Comparison of ENCODE assay signal across 8 cellular contexts in the genomic region with DNA sequence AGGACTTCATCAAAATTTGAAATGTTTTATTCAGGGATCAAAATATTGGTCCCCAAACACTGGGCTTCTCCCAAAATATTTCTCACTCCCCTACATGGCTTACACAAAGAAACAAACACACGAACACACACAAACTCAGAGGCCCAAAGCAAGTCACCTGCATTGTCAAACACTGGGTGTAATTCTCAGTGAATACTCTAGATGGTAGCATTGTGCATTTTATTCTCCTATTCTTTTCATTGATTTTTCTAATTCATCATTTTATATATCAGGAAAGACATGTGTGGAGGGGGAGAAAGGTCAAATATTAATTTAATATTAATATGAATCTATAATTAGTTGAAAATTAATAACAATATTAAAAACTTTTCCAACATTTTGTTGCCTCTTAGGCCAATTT.
DNase-seq lines count a peak whose midpoint lies in the region; ATAC-seq and TF ChIP-seq lines count a peak whose summit lies in the region.

No MANE protein-coding gene starts in this region.

- WGBS in stomach, 5 donors: 16 to 45% (median 27%) methylated on average over 1 of the region's 1 CpG

- in situ Hi-C loops in Panc1 (cut with HindIII; ENCODE audit: low pct_unique_long_range_greater_than_20kb, low sequenced_read_pairs): no loop called here

- TF ChIP-seq CTCF in AG10803 (conservative IDR thresholded peaks at IDR 0.05; ENCODE audit: low read length) (peak; percentile 59), Panc1 (IDR thresholded peaks at IDR 0.05) (peak; percentile 67; the same call in 1 of the 2 replicates), fibroblast of the aortic adventitia (IDR thresholded peaks at IDR 0.05; ENCODE audit: insufficient read depth, low read length) (peak; percentile 66), stomach (IDR thresholded peaks at IDR 0.05) (peak in 4 of 7 experiments; percentile 34 to 76 (median 62))

- BruUV-seq in Panc1 (replicated peaks; lab: Mats Ljungman, UMichigan): no TSS peak

- H3K36me3 ChIP-seq in Panc1 (ENCODE audit: control insufficient read depth, insufficient read depth, low read length) (no peaks in the 10 kb centered on the region; the same call in 1 of the 2 replicates), stomach (no peaks in the 10 kb centered on the region), MG63 (no peaks in the 10 kb centered on the region)

- intact Hi-C loops in Panc1 (cut with micrococcal nuclease; ENCODE audit: unreplicated experiment) (loop anchor here (1.0 to 5.0 kb wide), 3 partner anchors 105 to 256 kb away; partner anchors contain the start of gene TSPAN6), stomach (cut with DNase I; ENCODE audit: low total_unique reads) (no loop called here)

- H3K4me1 ChIP-seq in Panc1 (ENCODE audit: control insufficient read depth, insufficient read depth, low read length) (no peaks in the 10 kb centered on the region), stomach (no peaks in the 10 kb centered on the region)

- no peak for TF ChIP-seq POLR2A in stomach (IDR thresholded peaks at IDR 0.05)

- H3K27ac ChIP-seq in Panc1 (ENCODE audit: low read length): no peak overlapping the region
- H3K27ac ChIP-seq in stomach: no peak overlapping the region

- DNase-seq in AG10803 (ENCODE audit: low read depth) (peak; percentile 1), Panc1 (ENCODE audit: low read depth, low spot score) (peak; percentile 1), fibroblast of the aortic adventitia (ENCODE audit: low read depth) (peak; percentile 19), stomach (no peak), MG63 (no peak)

- peak; percentile 43 for ATAC-seq in GM18498 (IDR thresholded peaks at IDR 0.05; ENCODE audit: unreplicated experiment)
- peak; percentile 62; the same call in 1 of the 2 replicates for ATAC-seq in Panc1
- no peak for ATAC-seq in GM18517 (IDR thresholded peaks at IDR 0.05; ENCODE audit: unreplicated experiment)
- ATAC-seq in HG03025 (IDR thresholded peaks at IDR 0.05; ENCODE audit: low FRiP score, unreplicated experiment): no peak

- no peak overlapping the region for H3K4me3 ChIP-seq in AG10803 (ENCODE audit: low read length)
- no peak overlapping the region for H3K4me3 ChIP-seq in Panc1 (ENCODE audit: low read depth in 2 of 2, low read length in 2 of 2)
- no peak overlapping the region for H3K4me3 ChIP-seq in fibroblast of the aortic adventitia (ENCODE audit: low read depth, low read length)
- no peak overlapping the region for H3K4me3 ChIP-seq in stomach
- no peak overlapping the region for H3K4me3 ChIP-seq in MG63

- POLR2A ChIA-PET in Panc1 (lab: Charles Lee): no interaction called here

- H3K27me3 ChIP-seq in Panc1 (ENCODE audit: control insufficient read depth, insufficient read depth, low read length) (peaks cover 2% of the 10 kb centered on the region; the same call in 1 of the 2 replicates), stomach (no peaks in the 10 kb centered on the region), MG63 (no peaks in the 10 kb centered on the region)

- no peaks in the 10 kb centered on the region for H3K9me3 ChIP-seq in Panc1 (ENCODE audit: control insufficient read depth, insufficient read depth, low read depth, low read length)
- no peaks in the 10 kb centered on the region for H3K9me3 ChIP-seq in stomach
- no peaks in the 10 kb centered on the region for H3K9me3 ChIP-seq in MG63

- CTCF ChIA-PET in Panc1 (lab: Charles Lee): interaction anchor here (0.5 to 0.7 kb wide), 3 partner anchors 97 to 159 kb away, joined by 3 to 13 read pairs (median 5); no protein-coding TSS in a partner anchor

- no peak for TF ChIP-seq EP300 in stomach (IDR thresholded peaks at IDR 0.05)

Comparison
In these comparisons a context has a peak if more than half of its experiments do, and no peak if none do; other contexts are left out.
1. DNase-seq: peak in AG10803 (single experiment), Panc1 (single experiment) and fibroblast of the aortic adventitia (single experiment); none in stomach (single experiment) and MG63 (single experiment).
2. ATAC-seq: peak in GM18498 (single experiment) and Panc1 (single experiment); none in GM18517 (single experiment) and HG03025 (single experiment).
3. Peak in every context shown above with its lines, with median percentiles within 50 percentile points of each other: CTCF ChIP-seq.